Comparison of ENCODE assay signal across 9 cellular contexts in genomic region chr10:63700935-63701263, GRCh38.
A peak's percentile ranks its signal among the peaks of the same experiment; 100 is the strongest.
DNase-seq lines count a peak whose midpoint lies in the region; ATAC-seq, FAIRE-seq and TF ChIP-seq lines count a peak whose summit lies in the region.
"Had no signal": no experiment of that assay in that cellular context is flagged by ENCODE, and none has a peak within 500 bp of the region (broad histone marks: within the 10 kb centered on the region; RNA-seq: fewer than 3 reads in every experiment).

No MANE protein-coding gene starts in this region.

- no peak overlapping the region for H2BK120ac ChIP-seq in H1 (replicated peaks; ENCODE audit: low read depth, low read length)

- TF ChIP-seq RAD21 in H1 (IDR thresholded peaks at IDR 0.05 in 1 of 2, conservative IDR thresholded peaks at IDR 0.05 in 1 of 2; ENCODE audit: low read depth in 2 of 2, low read length in 2 of 2): no peak

- H3K27me3 ChIP-seq in H1 (replicated peaks in 1 of 4; ENCODE audit: control insufficient read depth in 3 of 4, extremely low read depth in 1 of 4, insufficient read depth in 3 of 4, low read length in 3 of 4): no peaks in the 10 kb centered on the region
- no peaks in the 10 kb centered on the region for H3K27me3 ChIP-seq in mucosa of rectum (ENCODE audit: control insufficient read depth in 2 of 2, insufficient read depth in 2 of 2, low read length in 2 of 2)
- no peaks in the 10 kb centered on the region for H3K27me3 ChIP-seq in upper lobe of left lung

- H3K18ac ChIP-seq in H1 (ENCODE audit: extremely low read depth, low read length): no peak overlapping the region

- no peaks in the 10 kb centered on the region for H3K23me2 ChIP-seq in H1 (ENCODE audit: low read depth, low read length)

- no peak overlapping the region for H4K8ac ChIP-seq in H1 (ENCODE audit: extremely low read depth, insufficient read depth, low read length)

- H3K9me3 ChIP-seq in H1 (ENCODE audit: insufficient read depth in 2 of 2, low read depth in 1 of 2, low read length in 1 of 2) (no peaks in the 10 kb centered on the region), mucosa of rectum (ENCODE audit: control insufficient read depth in 2 of 2, low read length in 2 of 2) (no peaks in the 10 kb centered on the region), upper lobe of left lung (no peaks in the 10 kb centered on the region)

- H3K79me2 ChIP-seq in H1 (ENCODE audit: control insufficient read depth in 1 of 2, insufficient read depth in 2 of 2, low read length in 2 of 2): no peaks in the 10 kb centered on the region

- H3K4me3 ChIP-seq in H1 (ENCODE audit: extremely low read depth in 1 of 4, insufficient read depth in 2 of 4, low read depth in 3 of 4, low read length in 4 of 4) (no peak overlapping the region), mucosa of rectum (ENCODE audit: low read length in 2 of 2) (no peak overlapping the region), upper lobe of left lung (no peak overlapping the region)

- H2AFZ ChIP-seq in H1 (ENCODE audit: low read length): 0 out of 2 replicates have a peak overlapping the region, but pooled peaks have one; percentile 37

- no peak overlapping the region for H3K9ac ChIP-seq in H1 (replicated peaks in 1 of 4; ENCODE audit: extremely low read depth in 1 of 4, low read depth in 3 of 4, low read length in 3 of 4)
- H3K9ac ChIP-seq in mucosa of rectum (ENCODE audit: low read depth in 1 of 2, low read length in 2 of 2): no peak overlapping the region

- FAIRE-seq in H1 (lab: Jason Lieb, UNC): no peak
- FAIRE-seq in GM12891 (lab: Jason Lieb, UNC): no peak

- CTCF ChIA-PET in H1 (lab: Charles Lee; ENCODE audit: partially characterized antibody): interaction anchor here (0.8 to 1.3 kb wide), 5 partner anchors 19 to 72 kb away, joined by 3 to 6 read pairs (median 3); no protein-coding TSS in a partner anchor
- CTCF ChIA-PET in GM10248 (lab: Yijun Ruan, JAX): interaction anchor here (1.1 to 2.5 kb wide), 4 partner anchors 10 to 93 kb away, joined by 3 to 14 read pairs (median 4); no protein-coding TSS in a partner anchor

- H3K27ac ChIP-seq in H1 (ENCODE audit: low read depth, low read length): no peak overlapping the region
- peak overlapping the region; percentile 45 to 46 for H3K27ac ChIP-seq in mucosa of rectum (ENCODE audit: low read depth in 2 of 2, low read length in 2 of 2)
- peak overlapping the region; percentile 57 to 91 (median 82) for H3K27ac ChIP-seq in upper lobe of left lung

- H3K4ac ChIP-seq in H1 (replicated peaks; ENCODE audit: insufficient read length, low read depth, low read length): no peak overlapping the region

- no peak overlapping the region for H4K91ac ChIP-seq in H1 (replicated peaks; ENCODE audit: insufficient read length, low read length)

- TF ChIP-seq CTCF in H1 (IDR thresholded peaks at IDR 0.05; ENCODE audit: control extremely low read depth in 1 of 3, insufficient read depth in 1 of 3, low read depth in 1 of 3, low read length in 3 of 3) (no peak), upper lobe of left lung (IDR thresholded peaks at IDR 0.05) (no peak), GM10248 (IDR thresholded peaks at IDR 0.05; ENCODE audit: control extremely low read depth, extremely low read depth, low read depth, missing control alignments) (no peak)

- no peak overlapping the region for H3K4me2 ChIP-seq in H1 (ENCODE audit: insufficient read depth in 1 of 2, low read depth in 2 of 2, low read length in 2 of 2)

- H3K36me3 ChIP-seq in H1 (ENCODE audit: control insufficient read depth in 2 of 4, insufficient read depth in 4 of 4, low read length in 3 of 4) (no peaks in the 10 kb centered on the region), mucosa of rectum (ENCODE audit: control insufficient read depth in 2 of 2, insufficient read depth in 2 of 2, low read length in 2 of 2) (no peaks in the 10 kb centered on the region), upper lobe of left lung (no peaks in the 10 kb centered on the region)

- H3K79me1 ChIP-seq in H1 (ENCODE audit: low read depth, low read length): no peaks in the 10 kb centered on the region

- POLR2A ChIA-PET in H1 (lab: Charles Lee; ENCODE audit: partially characterized antibody) (interaction anchor here (0.9 to 1.6 kb wide), 3 partner anchors 12 to 70 kb away, joined by 3 to 4 read pairs (median 4); no protein-coding TSS in a partner anchor), GM10248 (lab: Yijun Ruan, JAX) (no interaction called here)

- no peak overlapping the region for H2AK5ac ChIP-seq in H1 (ENCODE audit: low read depth, low read length)

- H3K14ac ChIP-seq in H1 (ENCODE audit: insufficient read length): no peak overlapping the region

- no peaks in the 10 kb centered on the region for H3K4me1 ChIP-seq in H1 (replicated peaks in 1 of 4; ENCODE audit: control insufficient read depth in 3 of 4, insufficient read depth in 4 of 4, low read length in 3 of 4)
- peaks cover 0 to 5% of the 10 kb centered on the region in 2 donors for H3K4me1 ChIP-seq in mucosa of rectum (ENCODE audit: control insufficient read depth in 2 of 2, insufficient read depth in 2 of 2, low read length in 2 of 2)
- H3K4me1 ChIP-seq in upper lobe of left lung: peaks cover 33 to 51% (median 38%) of the 10 kb centered on the region in 4 donors

- H4K5ac ChIP-seq in H1 (ENCODE audit: insufficient read length, low read depth, low read length): no peak overlapping the region

- peak; percentile 16 for DNase-seq in NOMO-1 treated with DMSO at 0.1 percent for 48 hours (lab: John Stamatoyannopoulos, UW; ENCODE audit: unreplicated experiment)
- DNase-seq in NOMO-1 treated with dmso at 0.1 percent for 144 hours (lab: John Stamatoyannopoulos, UW; ENCODE audit: unreplicated experiment): no peak
- no peak for DNase-seq in H1 (ENCODE audit: low read depth in 1 of 2, low spot score in 2 of 2)
- DNase-seq in upper lobe of left lung: no peak
- no peak for DNase-seq in GM10248 (ENCODE audit: extremely low spot score)
- DNase-seq in GM12891 (ENCODE audit: insufficient read length, low spot score): no peak
- DNase-seq: activated T-cell treated with anti-CD3 and anti-CD28 coated beads, Interleukin-2, amount 50 U/mL, for 48 hours had no signal

- no peak overlapping the region for H2BK5ac ChIP-seq in H1 (ENCODE audit: low read depth, low read length)

- no peak overlapping the region for H2BK20ac ChIP-seq in H1 (ENCODE audit: low read length)

- no peak for TF ChIP-seq POLR2A in H1 (IDR thresholded peaks at IDR 0.05; ENCODE audit: control extremely low read depth in 1 of 2, low read depth in 2 of 2, low read length in 2 of 2)
- no peak for TF ChIP-seq POLR2A in upper lobe of left lung (IDR thresholded peaks at IDR 0.05)
- TF ChIP-seq POLR2A in GM12891 (IDR thresholded peaks at IDR 0.05; ENCODE audit: low read depth, low read length): no peak

- peak in 1 of 2 donors; percentile 54 for ATAC-seq in upper lobe of left lung (ENCODE audit: low FRiP score in 2 of 2)
- ATAC-seq in GM18502 (IDR thresholded peaks at IDR 0.05; ENCODE audit: poor library complexity, unreplicated experiment): no peak

- no peaks in the 10 kb centered on the region for H4K20me1 ChIP-seq in H1 (replicated peaks in 1 of 2; ENCODE audit: control insufficient read depth in 1 of 2, insufficient read depth in 2 of 2, low read length in 2 of 2)

- no peak overlapping the region for H2BK12ac ChIP-seq in H1 (ENCODE audit: low read depth, low read length)

- no peak overlapping the region for H2BK15ac ChIP-seq in H1 (ENCODE audit: low read length)

- TF ChIP-seq EP300 in H1 (IDR thresholded peaks at IDR 0.05; ENCODE audit: borderline replicate concordance in 1 of 2, low read depth in 2 of 2, low read length in 2 of 2) (no peak), upper lobe of left lung (IDR thresholded peaks at IDR 0.05) (peak in 1 of 4 donors; percentile 5)

- H3K56ac ChIP-seq in H1 (replicated peaks; ENCODE audit: insufficient read length, low read depth, low read length): no peak overlapping the region

- H3K23ac ChIP-seq in H1 (ENCODE audit: insufficient read length): no peak overlapping the region

TF ChIP-seq in H1, 55 proteins besides CTCF, POLR2A, EP300 and RAD21:
- TF ChIP-seq CEBPB (IDR thresholded peaks at IDR 0.05; ENCODE audit: low read depth, low read length): 0 out of 2 replicates have a peak, but pooled peaks have one; percentile 17
- TF ChIP-seq JUND (IDR thresholded peaks at IDR 0.05; ENCODE audit: low read length): no peak

TF ChIP-seq in GM12891, 5 proteins besides CTCF, POLR2A, EP300 and RAD21:
- TF ChIP-seq POLR2AphosphoS5 (IDR thresholded peaks at IDR 0.05; ENCODE audit: low read depth, low read length): no peak
- TF ChIP-seq TAF1 (IDR thresholded peaks at IDR 0.05; ENCODE audit: low read depth, low read length): no peak
- TF ChIP-seq SPI1 (IDR thresholded peaks at IDR 0.05; ENCODE audit: low read depth, low read length): no peak
- no peak for TF ChIP-seq POU2F2 (IDR thresholded peaks at IDR 0.05; ENCODE audit: low read depth, low read length)
- TF ChIP-seq PAX5 (IDR thresholded peaks at IDR 0.05; ENCODE audit: insufficient read depth, low read length, severe bottlenecking): no peak
